ENCODE assay signal across 15 cellular contexts in the genomic region with DNA sequence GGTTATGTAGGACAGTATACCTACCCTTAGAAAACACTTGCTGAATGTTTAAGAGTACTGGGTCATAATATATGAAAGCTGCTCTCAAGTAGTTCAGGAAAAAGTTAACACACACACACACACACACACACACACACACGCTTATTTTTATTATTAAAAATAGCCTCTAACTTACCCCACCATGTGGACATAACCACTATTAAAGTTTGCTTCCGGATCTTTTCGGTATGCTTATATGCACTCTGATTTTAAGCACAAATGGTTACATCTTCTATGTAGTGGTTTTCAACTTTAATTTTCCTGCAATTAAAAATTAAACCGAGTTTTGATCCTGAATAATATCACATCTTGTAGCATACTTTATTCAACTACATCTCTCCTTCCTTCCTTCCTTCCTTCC.
A peak's percentile ranks its signal among the peaks of the same experiment; 100 is the strongest.
DNase-seq lines count a peak whose midpoint lies in the region; TF ChIP-seq lines count a peak whose summit lies in the region.
"Had no signal": no experiment of that assay in that cellular context is flagged by ENCODE, and none has a peak within 500 bp of the region (broad histone marks: within the 10 kb centered on the region; RNA-seq: fewer than 3 reads in every experiment).

No MANE protein-coding gene starts in this region.

- H3K27me3 Mint-ChIP-seq in HFFc6 (ENCODE audit: insufficient read depth) (no peaks in the 10 kb centered on the region), neural progenitor cell (ENCODE audit: insufficient read depth, low read depth) (no peaks in the 10 kb centered on the region)

- no peak for TF ChIP-seq CTCF in HFFc6 (IDR thresholded peaks at IDR 0.05)
- TF ChIP-seq CTCF in neural progenitor cell (IDR thresholded peaks at IDR 0.05) = no peak

- no peak overlapping the region; the same call in 1 of the 2 replicates for H3K27ac Mint-ChIP-seq in HFFc6
- H3K27ac Mint-ChIP-seq in neural progenitor cell = no peak overlapping the region

- peaks cover 38% of the 10 kb centered on the region for H3K4me1 Mint-ChIP-seq in HFFc6 (ENCODE audit: low read depth)
- peaks cover 33% of the 10 kb centered on the region for H3K4me1 Mint-ChIP-seq in neural progenitor cell

- peaks cover 35% of the 10 kb centered on the region for H3F3A ChIP-seq in neural progenitor cell (ENCODE audit: low read depth)

- H3K9ac ChIP-seq in BLaER1 (no peak overlapping the region), neural progenitor cell (no peak overlapping the region)

- no peaks in the 10 kb centered on the region for H3K36me3 Mint-ChIP-seq in HFFc6 (ENCODE audit: low read depth)
- no peaks in the 10 kb centered on the region for H3K36me3 Mint-ChIP-seq in neural progenitor cell

- H3K79me2 ChIP-seq in neural progenitor cell (ENCODE audit: low read depth) = peaks cover 89% of the 10 kb centered on the region

- H4K20me1 ChIP-seq in BLaER1 (peaks cover 100% of the 10 kb centered on the region), neural progenitor cell (ENCODE audit: low read depth) (peaks cover 56% of the 10 kb centered on the region)

- H3K36me3 ChIP-seq in BLaER1 (peaks cover 22% of the 10 kb centered on the region), neural progenitor cell (no peaks in the 10 kb centered on the region)
- H3K36me3 ChIP-seq: SJCRH30 had no signal

- peaks cover 92% of the 10 kb centered on the region for H3K4me1 ChIP-seq in BLaER1
- H3K4me1 ChIP-seq in neural progenitor cell = peaks cover 37% of the 10 kb centered on the region
- H3K4me1 ChIP-seq: SJCRH30 had no signal

- no peak overlapping the region for H3K4me3 Mint-ChIP-seq in HFFc6
- H3K4me3 Mint-ChIP-seq in neural progenitor cell = no peak overlapping the region
- H3K4me3 Mint-ChIP-seq: CD14-positive monocyte had no signal

- H3K27ac ChIP-seq in BLaER1 (no peak overlapping the region), neural progenitor cell (peak overlapping the region; percentile 84)
- H3K27ac ChIP-seq: SJCRH30 had no signal

- H3K9me3 Mint-ChIP-seq in HFFc6 (no peaks in the 10 kb centered on the region), neural progenitor cell (no peaks in the 10 kb centered on the region)
- H3K9me3 Mint-ChIP-seq: CD14-positive monocyte had no signal

- H2AFZ ChIP-seq in neural progenitor cell (replicated peaks) = no peak overlapping the region

- DNase-seq in HFFc6 = peak; percentile 2
- DNase-seq in dermis blood vessel endothelial cell = peak; percentile 35
- DNase-seq in neural progenitor cell (ENCODE audit: low spot score) = no peak
- no peak for DNase-seq in activated gamma-delta T cell (lab: John Stamatoyannopoulos, UW)
- DNase-seq in activated effector memory CD4-positive, alpha-beta T cell treated with anti-CD3 and anti-CD28 coated beads, Interleukin-2, amount 50 U/mL, for 16 hours = no peak
- no peak for DNase-seq in NCI-H1694 treated with DMSO at 0.1 percent for 48 hours (lab: John Stamatoyannopoulos, UW)
- DNase-seq: H7; NCI-H1105 treated with DMSO at 0.1 percent for 48 hours; NCI-H187 treated with DMSO at 0.1 percent for 48 hours; NCI-H526 treated with DMSO at 0.1 percent for 48 hours; NK-92 treated with Interleukin-12 subunit alpha and Interleukin-12 subunit beta, amount 100 ng/mL, for 24 hours; RPMI8226; SJCRH30 had no signal

- H3K9me3 ChIP-seq in BLaER1 (no peaks in the 10 kb centered on the region), neural progenitor cell (ENCODE audit: low read depth) (no peaks in the 10 kb centered on the region)
- H3K9me3 ChIP-seq: SJCRH30 had no signal

- H3K4me2 ChIP-seq in BLaER1 = peak overlapping the region; percentile 56
- H3K4me2 ChIP-seq in neural progenitor cell = no peak overlapping the region

- H3K4me3 ChIP-seq in BLaER1 (no peak overlapping the region), neural progenitor cell (no peak overlapping the region)
- H3K4me3 ChIP-seq: SJCRH30 had no signal

- H3K27me3 ChIP-seq in BLaER1 (no peaks in the 10 kb centered on the region), neural progenitor cell (no peaks in the 10 kb centered on the region)
- H3K27me3 ChIP-seq: SJCRH30 had no signal

Comparison
In these comparisons a context has a peak if more than half of its experiments do, and no peak if none do; other contexts are left out.
1. DNase-seq: peak in HFFc6 (single experiment) and dermis blood vessel endothelial cell (single experiment); none in neural progenitor cell (single experiment), activated gamma-delta T cell (single experiment), activated effector memory CD4-positive, alpha-beta T cell treated with anti-CD3 and anti-CD28 coated beads, Interleukin-2, amount 50 U/mL, for 16 hours (single experiment) and NCI-H1694 treated with DMSO at 0.1 percent for 48 hours (single experiment).